10 cellular contexts compared by ENCODE assay signal in genomic region chr11:46239801-46240061, GRCh38. TPM values are rescaled to one million over a fixed set of nuclear protein-coding genes. Genes with fewer than 3 reads are reported as not detected.
A peak's percentile ranks its signal among the peaks of the same experiment; 100 is the strongest.
DNase-seq lines count a peak whose midpoint lies in the region; ATAC-seq and TF ChIP-seq lines count a peak whose summit lies in the region.
"Had no signal": no experiment of that assay in that cellular context is flagged by ENCODE, and none has a peak within 500 bp of the region (broad histone marks: within the 10 kb centered on the region; RNA-seq: fewer than 3 reads in every experiment).

No MANE protein-coding gene starts in this region.

- intact Hi-C loops in MCF 10A (cut with micrococcal nuclease) (loop anchor here (1.0 kb wide), 2 partner anchors 69 to 118 kb away; partner anchors contain the start of gene PHF21A), breast epithelium (cut with DNase I; ENCODE audit: low total_unique reads) (loop anchor here (10.0 kb wide), 1 partner anchor 75 kb away; no protein-coding TSS in a partner anchor), spleen (cut with DNase I; ENCODE audit: low total_unique reads) (loop anchor here (5.0 to 10.0 kb wide), 2 partner anchors 68 to 115 kb away; partner anchors contain the start of gene PHF21A)

- peak overlapping the region; percentile 42; the same call in 1 of the 2 replicates for H3K9ac ChIP-seq in OCI-LY3 (ENCODE audit: low read length)

- no peaks in the 10 kb centered on the region for H3K9me3 Mint-ChIP-seq in MCF 10A (ENCODE audit: unreplicated experiment)
- H3K9me3 Mint-ChIP-seq: activated CD4-positive, alpha-beta T cell treated with anti-CD3 and anti-CD28 coated beads, Interleukin-2, amount 10 ng/mL, durations not matched to agents 24 days and 14 days had no signal

- H3K27me3 Mint-ChIP-seq in MCF 10A (ENCODE audit: insufficient read depth, unreplicated experiment), result no peaks in the 10 kb centered on the region

- TSS peak; percentile 7 for BruUV-seq in MCF 10A (replicated peaks; lab: Mats Ljungman, UMichigan)

- no peaks in the 10 kb centered on the region for H3K9me3 ChIP-seq in breast epithelium
- H3K9me3 ChIP-seq in OCI-LY3 (ENCODE audit: insufficient read depth, low read length), result no peaks in the 10 kb centered on the region
- no peaks in the 10 kb centered on the region for H3K9me3 ChIP-seq in spleen
- H3K9me3 ChIP-seq: ovary had no signal

- H3K4me3 ChIP-seq in breast epithelium, result no peak overlapping the region
- H3K4me3 ChIP-seq in OCI-LY3 (ENCODE audit: low read length), result peak overlapping the region; percentile 77
- H3K4me3 ChIP-seq in fibroblast of mammary gland (ENCODE audit: control insufficient read depth, low read depth, low read length), result no peak overlapping the region
- peak overlapping the region in 4 of 8 donors; percentile 2 to 68 (median 50) for H3K4me3 ChIP-seq in spleen
- H3K4me3 ChIP-seq: ovary had no signal

- ATAC-seq in GM18873 (IDR thresholded peaks at IDR 0.05; ENCODE audit: low FRiP score, unreplicated experiment) (no peak), HG03354 (IDR thresholded peaks at IDR 0.05; ENCODE audit: poor library complexity, severe bottlenecking, unreplicated experiment) (no peak)

- H2AFZ ChIP-seq in OCI-LY3 (ENCODE audit: low read depth, low read length), result peak overlapping the region; percentile 69; the same call in 1 of the 2 replicates

- POLR2A ChIA-PET in MCF 10A (lab: Yijun Ruan, JAX), result interaction anchor here (0.6 to 4.0 kb wide), 18 partner anchors 8 to 1671 kb away, joined by 3 to 33 read pairs (median 4); partner anchors contain the start of gene PEX16

- no peak for TF ChIP-seq POLR2A in breast epithelium (IDR thresholded peaks at IDR 0.05)
- TF ChIP-seq POLR2A in spleen (IDR thresholded peaks at IDR 0.05), result no peak

- H3K27me3 ChIP-seq in breast epithelium, result no peaks in the 10 kb centered on the region
- H3K27me3 ChIP-seq in OCI-LY3 (ENCODE audit: low read depth, low read length), result no peaks in the 10 kb centered on the region
- peaks cover 0 to 32% (median 17%) of the 10 kb centered on the region in 7 donors for H3K27me3 ChIP-seq in spleen (replicated peaks in 1 of 7)
- H3K27me3 ChIP-seq: ovary had no signal

- H3K36me3 ChIP-seq in breast epithelium (no peaks in the 10 kb centered on the region), OCI-LY3 (replicated peaks; ENCODE audit: low read depth, low read length) (no peaks in the 10 kb centered on the region), spleen (no peaks in the 10 kb centered on the region)
- H3K36me3 ChIP-seq: ovary had no signal

- H3K4me1 Mint-ChIP-seq in MCF 10A (ENCODE audit: insufficient read depth, unreplicated experiment), result peaks cover 39% of the 10 kb centered on the region

- H3K79me2 ChIP-seq in OCI-LY3 (ENCODE audit: low read length), result no peaks in the 10 kb centered on the region

- H3K4me3 Mint-ChIP-seq in MCF 10A (ENCODE audit: unreplicated experiment), result peak overlapping the region; percentile 81

- peaks cover 0 to 9% of the 10 kb centered on the region in 2 donors for H3K4me1 ChIP-seq in breast epithelium
- H3K4me1 ChIP-seq in OCI-LY3 (ENCODE audit: low read length), result peaks cover 39% of the 10 kb centered on the region
- H3K4me1 ChIP-seq in spleen, result peaks cover 16 to 61% (median 48%) of the 10 kb centered on the region in 6 donors

- H3K27ac ChIP-seq in breast epithelium (peak overlapping the region in 1 of 2 donors; percentile 86), OCI-LY3 (ENCODE audit: low read length) (no peak overlapping the region), spleen (peak overlapping the region in 7 of 8 donors; percentile 55 to 93 (median 90))

- CTCF ChIA-PET in MCF 10A (lab: Yijun Ruan, JAX), result interaction anchor here (0.5 to 11.4 kb wide), 27 partner anchors 9 to 360 kb away, joined by 3 to 374 read pairs (median 4); no protein-coding TSS in a partner anchor

- DNase-seq in MCF 10A (ENCODE audit: unreplicated experiment), result no peak
- DNase-seq in breast epithelium (ENCODE audit: low spot score in 2 of 2), result no peak
- peak; percentile 76 for DNase-seq in fibroblast of mammary gland (ENCODE audit: low read depth)
- no peak for DNase-seq in spleen
- DNase-seq in activated gamma-delta T cell treated with Interleukin-2 at 50 U/mL for 16 hours, result no peak

- H3K4me2 ChIP-seq in OCI-LY3 (ENCODE audit: low read length), result peak overlapping the region; percentile 88

- TF ChIP-seq CTCF in MCF 10A (IDR thresholded peaks at IDR 0.05; ENCODE audit: unreplicated experiment), result no peak
- no peak for TF ChIP-seq CTCF in breast epithelium (IDR thresholded peaks at IDR 0.05)
- no peak for TF ChIP-seq CTCF in OCI-LY3 (IDR thresholded peaks at IDR 0.05; ENCODE audit: low read depth, low read length)
- TF ChIP-seq CTCF in fibroblast of mammary gland (conservative IDR thresholded peaks at IDR 0.05; ENCODE audit: control insufficient read depth, insufficient read depth, low read depth, low read length), result no peak
- no peak for TF ChIP-seq CTCF in spleen (IDR thresholded peaks at IDR 0.05 in 8 of 11, conservative IDR thresholded peaks at IDR 0.05 in 3 of 11)

- peak overlapping the region; percentile 22 for H3K27ac Mint-ChIP-seq in MCF 10A (ENCODE audit: low read depth, unreplicated experiment)

- H3K36me3 Mint-ChIP-seq in MCF 10A (ENCODE audit: insufficient read depth, unreplicated experiment), result peaks cover 13% of the 10 kb centered on the region

- no peaks in the 10 kb centered on the region for H4K20me1 ChIP-seq in OCI-LY3 (ENCODE audit: insufficient read depth, low read length)

- WGBS in spleen, 5 donors, result 60 to 78% (median 70%) methylated on average over 4 of the region's 4 CpGs

RNA-seq across cellular contexts. Expression of gene CREB3L1, which starts 37.7 kb away (rescaled TPM):
- not detected in 2 replicates for total RNA-seq in MCF 10A (2022)
- 1 to 10 TPM; 1.6 to 5.1 (median 2.0) TPM for total RNA-seq in breast epithelium
- 1 to 10 TPM; 2.0 to 8.9 (median 5.0) TPM for total RNA-seq in spleen
- 1 to 10 TPM in 2 of 3 donors, under 1 TPM in 1; 0.28 to 1.4 (median 1.1) TPM for polyA plus RNA-seq in spleen
